In the genomic region with DNA sequence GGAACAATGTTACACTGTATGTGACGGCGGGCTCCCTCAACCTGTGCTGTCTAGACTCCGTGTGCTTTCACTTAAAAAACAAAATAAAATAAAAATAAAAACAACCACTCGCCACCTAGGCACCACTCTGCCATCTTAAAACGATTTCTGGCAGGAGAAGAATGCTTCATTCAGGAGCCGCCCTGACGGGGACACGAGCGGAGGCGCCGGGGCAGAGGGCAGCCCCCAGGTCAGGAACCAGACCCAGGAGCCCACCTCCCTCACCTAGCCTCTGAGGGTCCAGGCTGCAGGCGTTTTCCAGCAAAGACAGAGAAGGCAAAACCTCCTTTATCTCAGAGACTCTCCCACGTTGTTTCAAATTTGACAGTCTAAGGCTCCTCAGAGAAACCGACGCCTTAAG, we compare ENCODE assay signal across 20 cellular contexts.
A peak's percentile ranks its signal among the peaks of the same experiment; 100 is the strongest.
DNase-seq lines count a peak whose midpoint lies in the region; ATAC-seq and TF ChIP-seq lines count a peak whose summit lies in the region.
"Had no signal": no experiment of that assay in that cellular context is flagged by ENCODE, and none has a peak within 500 bp of the region (broad histone marks: within the 10 kb centered on the region; RNA-seq: fewer than 3 reads in every experiment).

No MANE protein-coding gene starts in this region.

- DNase-seq in WTC11 (ENCODE audit: low spot score) (no peak), left lung (peak; percentile 10 to 34), sciatic nerve (ENCODE audit: low spot score) (peak; percentile 28), transverse colon (no peak), SJCRH30 (no peak)
- no peak for DNase-seq in CD4-positive, alpha-beta T cell
- DNase-seq: Calu3; CD4-positive, alpha-beta memory T cell; COR-L47; DMS53; DMS79 treated with DMSO at 0.1 percent for 48 hours; GF-D8; GOT3; HCEC 1CT had no signal

- POLR2A ChIA-PET in WTC11 (lab: Charles Lee) = no interaction called here
- POLR2A ChIA-PET in CD4-positive, alpha-beta T cell (lab: Charles Lee) = no interaction called here

- CTCF ChIA-PET in WTC11 (lab: Charles Lee) = no interaction called here
- CTCF ChIA-PET in CD4-positive, alpha-beta T cell (lab: Charles Lee) = no interaction called here

- WGBS in transverse colon (ENCODE audit: low coverage in 1 of 2), 2 donors = 90 to 96% methylated on average over 4 to 15 of the region's 15 CpGs

- ATAC-seq in WTC11 = no peak
- ATAC-seq in left lung = no peak
- ATAC-seq in sciatic nerve = no peak
- ATAC-seq in GM21576 (IDR thresholded peaks at IDR 0.05; ENCODE audit: unreplicated experiment) = no peak
- no peak for ATAC-seq in CD4-positive, alpha-beta T cell (ENCODE audit: poor library complexity)

- no peak for TF ChIP-seq POLR2A in transverse colon (IDR thresholded peaks at IDR 0.05)

- H3K4me3 Mint-ChIP-seq in WTC11 = no peak overlapping the region
- H3K4me3 Mint-ChIP-seq in CD4-positive, alpha-beta T cell = no peak overlapping the region
- H3K4me3 Mint-ChIP-seq: B cell; CD14-positive monocyte; CD4-positive, alpha-beta memory T cell had no signal

- H3K4me2 ChIP-seq in BLaER1 = peak overlapping the region; percentile 85; the same call in 1 of the 2 replicates

- H3K27ac Mint-ChIP-seq in WTC11 = peak overlapping the region; percentile 3; the same call in 1 of the 2 replicates
- no peak overlapping the region for H3K27ac Mint-ChIP-seq in CD4-positive, alpha-beta T cell
- H3K27ac Mint-ChIP-seq: B cell; CD14-positive monocyte; CD4-positive, alpha-beta memory T cell had no signal

- no peaks in the 10 kb centered on the region for H3K9me3 Mint-ChIP-seq in WTC11
- H3K9me3 Mint-ChIP-seq in CD4-positive, alpha-beta T cell = no peaks in the 10 kb centered on the region
- H3K9me3 Mint-ChIP-seq: CD4-positive, alpha-beta memory T cell had no signal

- in situ Hi-C loops in transverse colon (cut with MboI; ENCODE audit: low pct_ligation_motif_present in 1 of 4, low pct_unique_long_range_greater_than_20kb in 1 of 4, low sequenced_read_pairs in 3 of 4) = no loop called here

- no peak for TF ChIP-seq EP300 in transverse colon (IDR thresholded peaks at IDR 0.05; ENCODE audit: low read depth)

- no peaks in the 10 kb centered on the region for H3K27me3 Mint-ChIP-seq in WTC11 (ENCODE audit: low read depth)
- peaks cover 4% of the 10 kb centered on the region for H3K27me3 Mint-ChIP-seq in CD4-positive, alpha-beta T cell

- TF ChIP-seq CTCF in WTC11 (IDR thresholded peaks at IDR 0.05) (no peak), left lung (IDR thresholded peaks at IDR 0.05) (no peak), transverse colon (IDR thresholded peaks at IDR 0.05) (no peak)
- TF ChIP-seq CTCF in CD4-positive, alpha-beta T cell (IDR thresholded peaks at IDR 0.05) = no peak

- H4K20me1 ChIP-seq in BLaER1 = no peaks in the 10 kb centered on the region
- H4K20me1 ChIP-seq: BLaER1 treated with 17β-estradiol and CSF1 and Interleukin-3, amounts not matched to agents 10 nM and 100 nM had no signal

- no peaks in the 10 kb centered on the region for H3K27me3 ChIP-seq in BLaER1
- H3K27me3 ChIP-seq in left lung = no peaks in the 10 kb centered on the region
- no peaks in the 10 kb centered on the region for H3K27me3 ChIP-seq in transverse colon
- H3K27me3 ChIP-seq in SJCRH30 = peaks cover 9% of the 10 kb centered on the region
- no peaks in the 10 kb centered on the region for H3K27me3 ChIP-seq in CD4-positive, alpha-beta T cell (ENCODE audit: control insufficient read depth, insufficient read depth, low read length)
- H3K27me3 ChIP-seq: BLaER1 treated with 17β-estradiol and CSF1 and Interleukin-3, amounts not matched to agents 10 nM and 100 nM had no signal

- H3K36me3 Mint-ChIP-seq in WTC11 = no peaks in the 10 kb centered on the region
- H3K36me3 Mint-ChIP-seq in CD4-positive, alpha-beta T cell (ENCODE audit: low read depth) = no peaks in the 10 kb centered on the region
- H3K36me3 Mint-ChIP-seq: CD14-positive monocyte; CD4-positive, alpha-beta memory T cell had no signal

- H3K9me3 ChIP-seq in BLaER1 (no peaks in the 10 kb centered on the region), left lung (no peaks in the 10 kb centered on the region), transverse colon (no peaks in the 10 kb centered on the region), SJCRH30 (replicated peaks) (no peaks in the 10 kb centered on the region)
- H3K9me3 ChIP-seq in CD4-positive, alpha-beta T cell (ENCODE audit: control insufficient read depth, low read length) = no peaks in the 10 kb centered on the region
- H3K9me3 ChIP-seq: BLaER1 treated with 17β-estradiol and CSF1 and Interleukin-3, amounts not matched to agents 10 nM and 100 nM had no signal

- H3K36me3 ChIP-seq in BLaER1 (no peaks in the 10 kb centered on the region), left lung (no peaks in the 10 kb centered on the region), transverse colon (no peaks in the 10 kb centered on the region), SJCRH30 (no peaks in the 10 kb centered on the region)
- H3K36me3 ChIP-seq: BLaER1 treated with 17β-estradiol and CSF1 and Interleukin-3, amounts not matched to agents 10 nM and 100 nM had no signal

- H3K27ac ChIP-seq in BLaER1 = peak overlapping the region; percentile 87; the same call in 1 of the 2 replicates
- no peak overlapping the region for H3K27ac ChIP-seq in left lung
- H3K27ac ChIP-seq in transverse colon = no peak overlapping the region
- no peak overlapping the region for H3K27ac ChIP-seq in SJCRH30
- no peak overlapping the region for H3K27ac ChIP-seq in CD4-positive, alpha-beta T cell (ENCODE audit: low read depth, low read length)
- H3K27ac ChIP-seq: 22Rv1 had no signal

- no peak overlapping the region for H3K4me3 ChIP-seq in BLaER1
- no peak overlapping the region for H3K4me3 ChIP-seq in left lung
- H3K4me3 ChIP-seq in transverse colon = no peak overlapping the region
- no peak overlapping the region for H3K4me3 ChIP-seq in SJCRH30
- H3K4me3 ChIP-seq: BLaER1 treated with 17β-estradiol and CSF1 and Interleukin-3, amounts not matched to agents 10 nM and 100 nM had no signal

- H3K9ac ChIP-seq in BLaER1 = no peak overlapping the region
- H3K9ac ChIP-seq: BLaER1 treated with 17β-estradiol and CSF1 and Interleukin-3, amounts not matched to agents 10 nM and 100 nM had no signal

- intact Hi-C loops in left lung (cut with DNase I) (no loop called here), sciatic nerve (cut with DNase I) (no loop called here), transverse colon (cut with DNase I; ENCODE audit: low total_unique reads) (no loop called here)
- intact Hi-C loops in CD4-positive, alpha-beta T cell (cut with DNase I, micrococcal nuclease) = no loop called here

- H3K4me1 ChIP-seq in BLaER1 (peaks cover 67% of the 10 kb centered on the region), left lung (no peaks in the 10 kb centered on the region), transverse colon (no peaks in the 10 kb centered on the region), SJCRH30 (no peaks in the 10 kb centered on the region)

- H3K4me1 Mint-ChIP-seq in WTC11 = peaks cover 6% of the 10 kb centered on the region; the same call in 1 of the 2 replicates
- H3K4me1 Mint-ChIP-seq in CD4-positive, alpha-beta T cell (ENCODE audit: low read depth) = no peaks in the 10 kb centered on the region

TF ChIP-seq in WTC11, 78 proteins besides CTCF, POLR2A, EP300 and RAD21 (continues in another document):
- TF ChIP-seq, protein P1, sequence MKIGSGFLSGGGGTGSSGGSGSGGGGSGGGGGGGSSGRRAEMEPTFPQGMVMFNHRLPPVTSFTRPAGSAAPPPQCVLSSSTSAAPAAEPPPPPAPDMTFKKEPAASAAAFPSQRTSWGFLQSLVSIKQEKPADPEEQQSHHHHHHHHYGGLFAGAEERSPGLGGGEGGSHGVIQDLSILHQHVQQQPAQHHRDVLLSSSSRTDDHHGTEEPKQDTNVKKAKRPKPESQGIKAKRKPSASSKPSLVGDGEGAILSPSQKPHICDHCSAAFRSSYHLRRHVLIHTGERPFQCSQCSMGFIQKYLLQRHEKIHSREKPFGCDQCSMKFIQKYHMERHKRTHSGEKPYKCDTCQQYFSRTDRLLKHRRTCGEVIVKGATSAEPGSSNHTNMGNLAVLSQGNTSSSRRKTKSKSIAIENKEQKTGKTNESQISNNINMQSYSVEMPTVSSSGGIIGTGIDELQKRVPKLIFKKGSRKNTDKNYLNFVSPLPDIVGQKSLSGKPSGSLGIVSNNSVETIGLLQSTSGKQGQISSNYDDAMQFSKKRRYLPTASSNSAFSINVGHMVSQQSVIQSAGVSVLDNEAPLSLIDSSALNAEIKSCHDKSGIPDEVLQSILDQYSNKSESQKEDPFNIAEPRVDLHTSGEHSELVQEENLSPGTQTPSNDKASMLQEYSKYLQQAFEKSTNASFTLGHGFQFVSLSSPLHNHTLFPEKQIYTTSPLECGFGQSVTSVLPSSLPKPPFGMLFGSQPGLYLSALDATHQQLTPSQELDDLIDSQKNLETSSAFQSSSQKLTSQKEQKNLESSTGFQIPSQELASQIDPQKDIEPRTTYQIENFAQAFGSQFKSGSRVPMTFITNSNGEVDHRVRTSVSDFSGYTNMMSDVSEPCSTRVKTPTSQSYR (CRISPR knock-in tag; IDR thresholded peaks at IDR 0.05) = no peak
- TF ChIP-seq ZNF138 (CRISPR knock-in tag; conservative IDR thresholded peaks at IDR 0.05) (no peak), KAT7 (CRISPR knock-in tag; IDR thresholded peaks at IDR 0.05; ENCODE audit: borderline replicate concordance) (no peak), RELA (CRISPR knock-in tag; IDR thresholded peaks at IDR 0.05; ENCODE audit: borderline replicate concordance) (no peak), SP1 (CRISPR knock-in tag; conservative IDR thresholded peaks at IDR 0.05) (no peak), OVOL2 (CRISPR knock-in tag; IDR thresholded peaks at IDR 0.05; ENCODE audit: borderline replicate concordance) (no peak), NR3C1 (CRISPR knock-in tag; conservative IDR thresholded peaks at IDR 0.05; ENCODE audit: low read depth) (no peak), ZNF263 (CRISPR knock-in tag; IDR thresholded peaks at IDR 0.05; ENCODE audit: low read depth) (no peak), ESRRA (CRISPR knock-in tag; IDR thresholded peaks at IDR 0.05; ENCODE audit: borderline replicate concordance) (no peak), FOXP1 (CRISPR knock-in tag; IDR thresholded peaks at IDR 0.05; ENCODE audit: borderline replicate concordance) (no peak), ZBTB21 (CRISPR knock-in tag; IDR thresholded peaks at IDR 0.05; ENCODE audit: borderline replicate concordance) (no peak), TEAD1 (CRISPR knock-in tag; IDR thresholded peaks at IDR 0.05) (no peak)
- TF ChIP-seq, protein P2, sequence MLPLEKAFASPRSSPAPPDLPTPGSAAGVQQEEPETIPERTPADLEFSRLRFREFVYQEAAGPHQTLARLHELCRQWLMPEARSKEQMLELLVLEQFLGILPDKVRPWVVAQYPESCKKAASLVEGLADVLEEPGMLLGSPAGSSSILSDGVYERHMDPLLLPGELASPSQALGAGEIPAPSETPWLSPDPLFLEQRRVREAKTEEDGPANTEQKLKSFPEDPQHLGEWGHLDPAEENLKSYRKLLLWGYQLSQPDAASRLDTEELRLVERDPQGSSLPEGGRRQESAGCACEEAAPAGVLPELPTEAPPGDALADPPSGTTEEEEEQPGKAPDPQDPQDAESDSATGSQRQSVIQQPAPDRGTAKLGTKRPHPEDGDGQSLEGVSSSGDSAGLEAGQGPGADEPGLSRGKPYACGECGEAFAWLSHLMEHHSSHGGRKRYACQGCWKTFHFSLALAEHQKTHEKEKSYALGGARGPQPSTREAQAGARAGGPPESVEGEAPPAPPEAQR (CRISPR knock-in tag; IDR thresholded peaks at IDR 0.05) = no peak

Comparison
In these comparisons a context has a peak if more than half of its experiments do, and no peak if none do; other contexts are left out.
1. DNase-seq: peak in left lung (2 of 2) and sciatic nerve (single experiment); none in WTC11 (single experiment), transverse colon (single experiment), SJCRH30 (0 of 2) and CD4-positive, alpha-beta T cell (0 of 10).